Comparison of ENCODE assay signal across 17 cellular contexts in the genomic region with DNA sequence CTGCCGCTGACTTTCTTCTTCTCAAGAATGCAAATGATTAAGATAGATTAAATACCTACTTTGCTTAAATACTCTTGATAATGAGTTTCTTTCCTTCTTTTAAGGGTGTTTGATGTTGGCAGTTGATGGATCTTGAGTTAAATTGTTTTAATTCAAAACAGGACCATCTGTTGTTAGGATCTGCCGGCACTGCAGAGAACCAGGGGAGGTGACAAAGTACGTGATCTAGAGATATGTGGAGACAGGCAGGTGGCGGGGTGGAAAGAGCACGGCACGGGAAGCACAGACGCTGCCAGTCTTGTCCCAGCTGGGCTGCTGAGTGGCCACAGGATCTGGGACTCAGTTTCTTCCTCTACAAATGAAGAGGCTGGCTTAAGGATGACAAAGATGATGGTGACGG. TPM values are rescaled to one million over a fixed set of nuclear protein-coding genes. Genes with fewer than 3 reads are reported as not detected.
DNase-seq lines count a peak whose midpoint lies in the region; ATAC-seq and TF ChIP-seq lines count a peak whose summit lies in the region.
"Had no signal": no experiment of that assay in that cellular context is flagged by ENCODE, and none has a peak within 500 bp of the region (broad histone marks: within the 10 kb centered on the region; RNA-seq: fewer than 3 reads in every experiment).

No MANE protein-coding gene starts in this region.

- H3K4me1 Mint-ChIP-seq in WTC11 = peaks cover 9% of the 10 kb centered on the region

- no peaks in the 10 kb centered on the region for H3K27me3 Mint-ChIP-seq in WTC11 (ENCODE audit: low read depth)
- H3K27me3 Mint-ChIP-seq: activated naive CD8-positive, alpha-beta T cell treated with anti-CD3 and anti-CD28 coated beads, Interleukin-2, amount 10 ng/mL, durations not matched to agents 7 days and 5 days; CD4-positive, alpha-beta T cell had no signal

- ATAC-seq in WTC11 = no peak
- no peak for ATAC-seq in HG02938 (IDR thresholded peaks at IDR 0.05; ENCODE audit: unreplicated experiment)

- peak overlapping the region; percentile 56; the same call in 1 of the 2 replicates for H3K27ac Mint-ChIP-seq in WTC11
- H3K27ac Mint-ChIP-seq: activated naive CD8-positive, alpha-beta T cell treated with anti-CD3 and anti-CD28 coated beads, Interleukin-2, amount 10 ng/mL, durations not matched to agents 7 days and 5 days; activated T-helper 1 cell treated with anti-CD3 and anti-CD28 coated beads, Interleukin-12 subunit alpha, Interleukin-12 subunit beta, Interleukin-2, Interleukin-4 antibody, amounts not matched to agents 30 ng/mL and 10 ng/mL and 1 ng/mL, durations not matched to agents 14 hours and 24 hours and 36 hours; CD4-positive, alpha-beta T cell had no signal

- H3K36me3 ChIP-seq in osteoblast (ENCODE audit: insufficient read depth, low read length) = no peaks in the 10 kb centered on the region
- H3K36me3 ChIP-seq: suprapubic skin had no signal

- peak overlapping the region; percentile 84 for H3K27ac ChIP-seq in osteoblast (ENCODE audit: low read depth, low read length)
- H3K27ac ChIP-seq: KMS-11, suprapubic skin had no signal

- POLR2A ChIA-PET in WTC11 (lab: Charles Lee) = no interaction called here

- peak; percentile 68 for DNase-seq in D341Med (ENCODE audit: low spot score)
- peak; percentile 84 to 90 for DNase-seq in NCI-H526 (lab: John Stamatoyannopoulos, UW)
- no peak for DNase-seq in WTC11 (ENCODE audit: low spot score)
- DNase-seq in osteoblast (ENCODE audit: insufficient read length, low spot score, missing footprints) = peak; percentile 49
- DNase-seq in hippocampal formation (lab: John Stamatoyannopoulos, UW) = no peak
- DNase-seq in GM03348 (ENCODE audit: low spot score) = no peak
- DNase-seq in stimulated activated CD4-positive, alpha-beta T cell treated with anti-CD3 and anti-CD28 coated beads, Interleukin-4, amount 100 ng/mL, for 4 hours = no peak
- DNase-seq: activated naive CD8-positive, alpha-beta T cell treated with anti-CD3 and anti-CD28 coated beads, Interleukin-2, amount 10 ng/mL, durations not matched to agents 7 days and 5 days; CD4-positive, alpha-beta T cell; NCI-H2081; NCI-H748 treated with DMSO at 0.1 percent for 48 hours; stimulated activated CD4-positive, alpha-beta T cell treated with anti-CD3 and anti-CD28 coated beads, Interleukin-12 subunit alpha, Interleukin-12 subunit beta, amount 100 ng/mL, for 4 hours had no signal

- peaks cover 14% of the 10 kb centered on the region for H4K20me1 ChIP-seq in osteoblast (ENCODE audit: insufficient read depth, low read length)

- no peak for TF ChIP-seq CTCF in WTC11 (IDR thresholded peaks at IDR 0.05)
- TF ChIP-seq CTCF in osteoblast (IDR thresholded peaks at IDR 0.05; ENCODE audit: extremely low read depth, low read depth, low read length) = no peak

- H3K36me3 Mint-ChIP-seq in WTC11 = no peaks in the 10 kb centered on the region

- CTCF ChIA-PET in WTC11 (lab: Charles Lee) = no interaction called here

- no peaks in the 10 kb centered on the region for H3K27me3 ChIP-seq in osteoblast (ENCODE audit: insufficient read depth, low read length)
- H3K27me3 ChIP-seq: suprapubic skin had no signal

- H3K4me3 ChIP-seq in osteoblast (ENCODE audit: insufficient read depth, low read length) = no peak overlapping the region
- H3K4me3 ChIP-seq: suprapubic skin had no signal

- no peak overlapping the region for H2AFZ ChIP-seq in osteoblast (ENCODE audit: low read length)

- peaks cover 82% of the 10 kb centered on the region for H3K79me2 ChIP-seq in osteoblast (ENCODE audit: insufficient read depth, low read length)

- no peaks in the 10 kb centered on the region for H3K9me3 ChIP-seq in osteoblast (ENCODE audit: low read depth, low read length)
- H3K9me3 ChIP-seq: suprapubic skin had no signal

- H3K9me3 Mint-ChIP-seq in WTC11 = no peaks in the 10 kb centered on the region
- H3K9me3 Mint-ChIP-seq: activated naive CD8-positive, alpha-beta T cell treated with anti-CD3 and anti-CD28 coated beads, Interleukin-2, amount 10 ng/mL, durations not matched to agents 7 days and 5 days; activated T-helper 1 cell treated with anti-CD3 and anti-CD28 coated beads, Interleukin-12 subunit alpha, Interleukin-12 subunit beta, Interleukin-2, Interleukin-4 antibody, amounts not matched to agents 30 ng/mL and 10 ng/mL and 1 ng/mL, durations not matched to agents 14 hours and 24 hours and 36 hours; CD4-positive, alpha-beta T cell; nephron had no signal

- no peak overlapping the region for H3K4me3 Mint-ChIP-seq in WTC11
- H3K4me3 Mint-ChIP-seq: activated naive CD8-positive, alpha-beta T cell treated with anti-CD3 and anti-CD28 coated beads, Interleukin-2, amount 10 ng/mL, durations not matched to agents 7 days and 5 days; activated T-helper 1 cell treated with anti-CD3 and anti-CD28 coated beads, Interleukin-12 subunit alpha, Interleukin-12 subunit beta, Interleukin-2, Interleukin-4 antibody, amounts not matched to agents 30 ng/mL and 10 ng/mL and 1 ng/mL, durations not matched to agents 14 hours and 24 hours and 36 hours; CD4-positive, alpha-beta T cell; nephron had no signal

- peaks cover 30% of the 10 kb centered on the region for H3K4me1 ChIP-seq in osteoblast (ENCODE audit: insufficient read depth, low read length)
- H3K4me1 ChIP-seq: suprapubic skin had no signal

- H3K4me2 ChIP-seq in osteoblast (ENCODE audit: insufficient read depth, low read length) = peak overlapping the region; percentile 65
- H3K4me2 ChIP-seq: KMS-11 had no signal

TF ChIP-seq in WTC11, 78 proteins besides CTCF, POLR2A, EP300 and RAD21:
- TF ChIP-seq, protein P1, sequence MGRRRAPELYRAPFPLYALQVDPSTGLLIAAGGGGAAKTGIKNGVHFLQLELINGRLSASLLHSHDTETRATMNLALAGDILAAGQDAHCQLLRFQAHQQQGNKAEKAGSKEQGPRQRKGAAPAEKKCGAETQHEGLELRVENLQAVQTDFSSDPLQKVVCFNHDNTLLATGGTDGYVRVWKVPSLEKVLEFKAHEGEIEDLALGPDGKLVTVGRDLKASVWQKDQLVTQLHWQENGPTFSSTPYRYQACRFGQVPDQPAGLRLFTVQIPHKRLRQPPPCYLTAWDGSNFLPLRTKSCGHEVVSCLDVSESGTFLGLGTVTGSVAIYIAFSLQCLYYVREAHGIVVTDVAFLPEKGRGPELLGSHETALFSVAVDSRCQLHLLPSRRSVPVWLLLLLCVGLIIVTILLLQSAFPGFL (CRISPR knock-in tag; IDR thresholded peaks at IDR 0.05; ENCODE audit: borderline replicate concordance) = no peak
- TF ChIP-seq GABPB1 (CRISPR knock-in tag; IDR thresholded peaks at IDR 0.05) (no peak), ZNF396 (CRISPR knock-in tag; IDR thresholded peaks at IDR 0.05; ENCODE audit: borderline replicate concordance) (no peak)
- TF ChIP-seq, protein P2, sequence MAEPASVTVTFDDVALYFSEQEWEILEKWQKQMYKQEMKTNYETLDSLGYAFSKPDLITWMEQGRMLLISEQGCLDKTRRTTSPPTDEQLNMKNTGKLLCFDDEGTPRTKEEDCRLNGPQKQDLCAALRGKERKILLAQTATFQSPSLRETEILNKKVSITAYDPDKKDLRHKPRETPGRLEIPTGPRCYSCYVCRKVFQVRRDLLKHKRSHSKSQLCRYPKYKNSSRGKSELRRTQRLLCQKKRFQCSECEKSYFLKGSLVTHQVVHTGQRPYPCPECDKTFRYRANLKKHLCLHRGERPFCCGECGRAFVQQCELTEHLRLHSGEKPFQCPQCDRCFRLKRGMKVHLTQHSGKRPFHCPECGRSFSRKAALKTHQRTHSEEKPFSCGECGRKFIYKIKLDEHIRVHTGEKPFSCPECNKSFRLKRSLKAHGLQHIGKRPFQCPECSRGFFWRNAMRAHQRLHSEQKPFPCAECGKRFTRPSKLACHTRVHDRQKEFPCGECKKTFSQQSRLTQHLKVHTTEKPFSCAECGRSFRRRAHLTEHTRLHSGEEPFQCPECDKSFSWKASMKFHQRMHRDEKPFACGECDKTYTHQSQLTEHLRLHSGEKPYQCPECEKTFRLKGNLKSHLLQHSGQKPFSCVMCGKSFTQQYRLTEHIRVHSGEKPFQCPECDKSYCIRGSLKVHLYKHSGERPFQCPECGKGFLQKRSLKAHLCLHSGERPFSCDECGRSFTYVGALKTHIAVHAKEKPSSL (CRISPR knock-in tag; conservative IDR thresholded peaks at IDR 0.05) = no peak
- TF ChIP-seq, protein P3, sequence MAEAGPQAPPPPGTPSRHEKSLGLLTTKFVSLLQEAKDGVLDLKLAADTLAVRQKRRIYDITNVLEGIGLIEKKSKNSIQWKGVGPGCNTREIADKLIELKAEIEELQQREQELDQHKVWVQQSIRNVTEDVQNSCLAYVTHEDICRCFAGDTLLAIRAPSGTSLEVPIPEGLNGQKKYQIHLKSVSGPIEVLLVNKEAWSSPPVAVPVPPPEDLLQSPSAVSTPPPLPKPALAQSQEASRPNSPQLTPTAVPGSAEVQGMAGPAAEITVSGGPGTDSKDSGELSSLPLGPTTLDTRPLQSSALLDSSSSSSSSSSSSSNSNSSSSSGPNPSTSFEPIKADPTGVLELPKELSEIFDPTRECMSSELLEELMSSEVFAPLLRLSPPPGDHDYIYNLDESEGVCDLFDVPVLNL (CRISPR knock-in tag; IDR thresholded peaks at IDR 0.05; ENCODE audit: borderline replicate concordance, low read depth) = no peak
TF ChIP-seq in WTC11: peak in this region for 0.

RNA-seq across cellular contexts. Expression of a gene that starts 37.8 kb away (rescaled TPM):
- 26.6 to 27.9 TPM (median 27.5 TPM) in 3 replicates for total RNA-seq in WTC11 (2021)
- total RNA-seq in osteoblast = 25.7 and 30.9 TPM in 2 replicates

Comparison
In these comparisons a context has a peak if more than half of its experiments do, and no peak if none do; other contexts are left out.
1. DNase-seq: peak in D341Med (single experiment), NCI-H526 (2 of 2) and osteoblast (single experiment); none in WTC11 (single experiment), hippocampal formation (0 of 2), GM03348 (single experiment) and stimulated activated CD4-positive, alpha-beta T cell treated with anti-CD3 and anti-CD28 coated beads, Interleukin-4, amount 100 ng/mL, for 4 hours (0 of 2).